In the genomic region with DNA sequence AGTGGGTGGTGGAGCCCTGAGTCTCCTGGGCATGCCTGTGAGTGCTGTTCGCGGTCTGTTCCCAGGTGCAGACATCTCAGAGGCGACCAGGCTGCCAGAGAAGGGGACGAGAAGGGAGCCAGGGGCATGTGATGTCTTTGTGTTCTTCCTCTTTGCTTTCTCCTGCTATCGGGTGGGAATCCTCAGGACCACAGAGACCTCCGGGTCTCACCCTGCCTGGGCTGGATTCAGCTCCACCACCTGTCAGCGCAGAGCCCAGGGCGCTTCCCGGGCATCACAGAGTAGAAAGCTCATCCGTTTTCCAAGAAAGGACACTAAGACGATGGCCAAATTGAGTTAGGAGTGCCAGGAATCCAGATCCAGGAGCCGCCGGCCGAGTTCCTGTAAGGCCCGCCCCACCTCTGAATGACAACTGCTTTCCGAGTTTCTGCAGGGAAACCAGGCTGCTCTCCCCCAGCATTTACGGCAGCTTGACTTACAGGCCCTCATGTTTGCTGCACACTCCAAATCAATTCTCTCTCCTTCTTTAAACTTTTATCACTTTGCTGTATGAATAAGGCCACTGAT, we compare ENCODE assay signal across 27 cellular contexts.
"Had no signal": no experiment of that assay in that cellular context is flagged by ENCODE, and none has a peak within 500 bp of the region (broad histone marks: within the 10 kb centered on the region; RNA-seq: fewer than 3 reads in every experiment).

No MANE protein-coding gene starts in this region.

- DNase-seq: activated CD4-positive, alpha-beta memory T cell treated with anti-CD3 and anti-CD28 coated beads for 36 hours; activated CD4-positive, alpha-beta T cell treated with anti-CD3 and anti-CD28 coated beads, Interleukin-2, amount 10 ng/mL, durations not matched to agents 7 days and 5 days; activated CD4-positive, CD25-positive, alpha-beta regulatory T cell; activated CD8-positive, alpha-beta memory T cell treated with anti-CD3 and anti-CD28 coated beads for 24 hours; activated effector memory CD4-positive, alpha-beta T cell treated with anti-CD3 and anti-CD28 coated beads, Interleukin-2, amount 50 U/mL, for 16 hours; activated naive CD4-positive, alpha-beta T cell treated with Interleukin-2 at 50 U/mL for 16 hours; activated naive CD8-positive, alpha-beta T cell treated with anti-CD3 and anti-CD28 coated beads, Interleukin-2, amount 50 U/mL, for 24 hours; activated T-cell treated with anti-CD3 and anti-CD28 coated beads, Interleukin-2, amount 50 U/mL, for 4 hours; amniotic stem cell; body of pancreas; MG63; MV-4-11; NCI-H1092 treated with DMSO at 0.1 percent for 48 hours; NCI-H1417 treated with DMSO at 0.1 percent for 48 hours; NCI-H1694; NCI-H2029 treated with DMSO at 0.1 percent for 48 hours; NCI-H345; NCI-H510A; NCI-H526 treated with DMSO at 0.1 percent for 48 hours; SK-N-SH; T-helper 1 cell had no signal

- H3K9me3 Mint-ChIP-seq: activated naive CD8-positive, alpha-beta T cell treated with anti-CD3 and anti-CD28 coated beads, Interleukin-2, amount 50 U/mL, for 24 hours had no signal

- ATAC-seq: activated naive CD4-positive, alpha-beta T cell treated with anti-CD3 and anti-CD28 coated beads, Interleukin-2, amount 50 U/mL, for 72 hours; activated naive CD8-positive, alpha-beta T cell treated with anti-CD3 and anti-CD28 coated beads, Interleukin-2, amount 50 U/mL, for 24 hours; activated T-cell treated with anti-CD3 and anti-CD28 coated beads, Interleukin-2, amount 50 U/mL, for 4 hours; body of pancreas; K562; Right ventricle myocardium inferior had no signal

- H3K27me3 ChIP-seq: ascending aorta, body of pancreas, cardiac muscle cell, MG63 had no signal

- H3K4me3 ChIP-seq: ascending aorta, body of pancreas, cardiac muscle cell, K562, MG63 had no signal

- H3K36me3 Mint-ChIP-seq: activated CD4-positive, alpha-beta memory T cell treated with anti-CD3 and anti-CD28 coated beads for 36 hours had no signal

- H3K36me3 ChIP-seq: ascending aorta, cardiac muscle cell, MG63 had no signal

- H3K4me3 Mint-ChIP-seq: activated CD4-positive, alpha-beta memory T cell treated with anti-CD3 and anti-CD28 coated beads for 36 hours; activated CD4-positive, alpha-beta T cell treated with anti-CD3 and anti-CD28 coated beads, Interleukin-2, amount 10 ng/mL, durations not matched to agents 7 days and 5 days; activated naive CD8-positive, alpha-beta T cell treated with anti-CD3 and anti-CD28 coated beads, Interleukin-2, amount 50 U/mL, for 24 hours; activated T-cell treated with anti-CD3 and anti-CD28 coated beads, Interleukin-2, amount 50 U/mL, for 4 hours had no signal

- H3K4me1 Mint-ChIP-seq: activated naive CD8-positive, alpha-beta T cell treated with anti-CD3 and anti-CD28 coated beads, Interleukin-2, amount 50 U/mL, for 24 hours had no signal

- H3K27ac ChIP-seq: body of pancreas, cardiac muscle cell, VCaP had no signal

- H3K27ac Mint-ChIP-seq: activated CD4-positive, alpha-beta memory T cell treated with anti-CD3 and anti-CD28 coated beads for 36 hours; activated CD4-positive, alpha-beta T cell treated with anti-CD3 and anti-CD28 coated beads, Interleukin-2, amount 10 ng/mL, durations not matched to agents 7 days and 5 days; activated naive CD4-positive, alpha-beta T cell treated with anti-CD3 and anti-CD28 coated beads, Interleukin-2, amount 50 U/mL, for 72 hours; activated naive CD8-positive, alpha-beta T cell treated with anti-CD3 and anti-CD28 coated beads, Interleukin-2, amount 50 U/mL, for 24 hours had no signal
